In the genomic region with DNA sequence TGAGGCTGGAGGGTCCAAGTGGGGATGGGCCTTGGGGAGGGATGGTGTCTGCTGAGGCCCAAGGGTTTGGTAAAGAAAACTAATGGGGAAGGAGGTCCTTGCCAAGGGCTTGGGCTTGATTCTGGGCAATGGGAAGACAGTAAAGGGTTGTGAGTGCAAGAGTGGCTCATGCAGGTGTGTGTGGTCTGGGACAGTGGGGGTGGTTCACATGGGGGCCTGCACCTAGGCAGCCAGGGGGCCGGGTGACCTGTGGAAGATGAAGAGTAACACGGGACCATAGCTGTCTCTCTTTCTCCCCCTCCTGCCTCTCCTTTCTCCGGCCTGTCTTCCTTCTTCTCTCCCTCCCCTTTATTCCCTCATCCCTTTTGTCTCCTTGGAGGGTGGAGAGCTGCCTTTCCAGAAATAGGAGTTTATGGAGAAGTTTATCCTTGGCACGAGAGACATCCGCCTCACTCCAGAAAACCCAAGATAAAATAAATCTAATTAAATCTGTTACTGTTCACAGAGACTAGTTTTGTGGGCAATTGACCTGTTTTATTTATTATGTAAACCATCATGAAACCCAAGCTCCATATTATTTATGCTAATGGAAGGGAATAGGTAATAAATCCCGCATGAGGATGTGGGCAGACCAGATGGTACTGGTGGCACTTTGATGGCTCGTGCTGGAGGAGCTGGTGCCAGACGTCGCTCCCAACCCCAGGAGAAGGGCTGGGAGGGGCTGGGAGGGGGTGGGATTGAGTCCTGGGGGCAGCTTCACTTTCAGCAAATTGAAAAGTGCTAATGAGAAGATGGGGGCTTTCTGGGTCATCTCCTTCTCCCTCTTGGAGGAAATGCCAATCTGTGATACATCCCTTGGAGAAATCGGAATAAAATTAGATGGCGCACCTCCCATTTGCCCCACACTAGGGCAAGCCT, we compare ENCODE assay signal across 20 cellular contexts.
DNase-seq lines count a peak whose midpoint lies in the region; ATAC-seq and TF ChIP-seq lines count a peak whose summit lies in the region.
"Had no signal": no experiment of that assay in that cellular context is flagged by ENCODE, and none has a peak within 500 bp of the region (broad histone marks: within the 10 kb centered on the region; RNA-seq: fewer than 3 reads in every experiment).

No MANE protein-coding gene starts in this region.

- TF ChIP-seq CTCF in WERI-Rb-1 (IDR thresholded peaks at IDR 0.05; ENCODE audit: low read depth, low read length) (no peak), testis (IDR thresholded peaks at IDR 0.05) (no peak)

- 88 to 91% methylated on average over 11 of the region's 11 CpGs for WGBS in testis, 2 donors

- peak; percentile 49 for DNase-seq in DMS 273 treated with DMSO at 0.1 percent for 48 hours (lab: John Stamatoyannopoulos, UW)
- DNase-seq in NCI-H2029 treated with DMSO at 0.1 percent for 48 hours (lab: John Stamatoyannopoulos, UW): peak; percentile 56
- no peak for DNase-seq in WERI-Rb-1
- peak; percentile 73 for DNase-seq in mesenteric fat pad (ENCODE audit: low spot score)
- DNase-seq in stimulated activated naive CD8-positive, alpha-beta T cell treated with anti-CD3 and anti-CD28 coated beads, Interleukin-15, amount 100 ng/mL, for 72 hours: no peak
- DNase-seq in activated effector memory CD4-positive, alpha-beta T cell treated with Interleukin-2 at 50 U/mL for 16 hours: no peak
- no peak for DNase-seq in testis
- DNase-seq: Caco-2; CD4-positive, alpha-beta memory T cell; DMS153; GOT3; KG1; NCI-H1105 treated with DMSO at 0.1 percent for 48 hours; NCI-H187 treated with DMSO at 0.1 percent for 48 hours; NCI-H82; T-helper 1 cell had no signal

- H3K27me3 ChIP-seq in WERI-Rb-1 (ENCODE audit: insufficient read depth, low read depth, severe bottlenecking) (no peaks in the 10 kb centered on the region), testis (no peaks in the 10 kb centered on the region)
- H3K27me3 ChIP-seq: BLaER1 treated with 17β-estradiol and CSF1 and Interleukin-3, amounts not matched to agents 10 nM and 100 nM; Peyer's patch; SJSA1 had no signal

- H3K27me3 Mint-ChIP-seq in stimulated activated naive CD8-positive, alpha-beta T cell treated with anti-CD3 and anti-CD28 coated beads, Interleukin-15, amount 100 ng/mL, for 72 hours: peaks cover 9% of the 10 kb centered on the region

- H3K9me3 ChIP-seq in WERI-Rb-1 (ENCODE audit: severe bottlenecking) (peaks cover 7% of the 10 kb centered on the region), testis (no peaks in the 10 kb centered on the region)
- H3K9me3 ChIP-seq: Caco-2, Peyer's patch, SJSA1 had no signal

- intact Hi-C loops in testis (cut with DNase I; ENCODE audit: low total_unique reads): no loop called here

- H3K4me1 ChIP-seq in testis: no peaks in the 10 kb centered on the region
- H3K4me1 ChIP-seq: Caco-2, Peyer's patch, SJSA1 had no signal

- no peak overlapping the region for H3K4me3 Mint-ChIP-seq in stimulated activated naive CD8-positive, alpha-beta T cell treated with anti-CD3 and anti-CD28 coated beads, Interleukin-15, amount 100 ng/mL, for 72 hours
- H3K4me3 Mint-ChIP-seq: CD4-positive, alpha-beta memory T cell had no signal

- no peaks in the 10 kb centered on the region for H3K36me3 ChIP-seq in WERI-Rb-1
- H3K36me3 ChIP-seq in testis (ENCODE audit: low read depth, missing control alignments): no peaks in the 10 kb centered on the region
- H3K36me3 ChIP-seq: BLaER1 treated with 17β-estradiol and CSF1 and Interleukin-3, amounts not matched to agents 10 nM and 100 nM; Peyer's patch; SJSA1 had no signal

- no peaks in the 10 kb centered on the region for H3K9me3 Mint-ChIP-seq in stimulated activated naive CD8-positive, alpha-beta T cell treated with anti-CD3 and anti-CD28 coated beads, Interleukin-15, amount 100 ng/mL, for 72 hours

- TF ChIP-seq POLR2A in testis (IDR thresholded peaks at IDR 0.05): no peak

- no peaks in the 10 kb centered on the region for H3K4me1 Mint-ChIP-seq in stimulated activated naive CD8-positive, alpha-beta T cell treated with anti-CD3 and anti-CD28 coated beads, Interleukin-15, amount 100 ng/mL, for 72 hours
- H3K4me1 Mint-ChIP-seq: CD4-positive, alpha-beta memory T cell had no signal

- no peak for ATAC-seq in stimulated activated naive CD8-positive, alpha-beta T cell treated with anti-CD3 and anti-CD28 coated beads, Interleukin-15, amount 100 ng/mL, for 72 hours
- ATAC-seq in GM18870 (IDR thresholded peaks at IDR 0.05; ENCODE audit: unreplicated experiment): no peak

- peak overlapping the region; percentile 80 for H3K27ac ChIP-seq in WERI-Rb-1
- H3K27ac ChIP-seq in testis: no peak overlapping the region
- H3K27ac ChIP-seq: BLaER1 treated with 17β-estradiol and CSF1 and Interleukin-3, amounts not matched to agents 10 nM and 100 nM; Peyer's patch; SJSA1 had no signal

- H3K4me3 ChIP-seq in WERI-Rb-1 (ENCODE audit: low read depth, low read length) (peak overlapping the region; percentile 27), testis (no peak overlapping the region)
- H3K4me3 ChIP-seq: BLaER1 treated with 17β-estradiol and CSF1 and Interleukin-3, amounts not matched to agents 10 nM and 100 nM; Peyer's patch; SJSA1 had no signal

- peak overlapping the region in 1 of 2 donors; percentile 8 for H3K27ac Mint-ChIP-seq in stimulated activated naive CD8-positive, alpha-beta T cell treated with anti-CD3 and anti-CD28 coated beads, Interleukin-15, amount 100 ng/mL, for 72 hours

Comparison
In these comparisons a context has a peak if more than half of its experiments do, and no peak if none do; other contexts are left out.
1. DNase-seq: peak in DMS 273 treated with DMSO at 0.1 percent for 48 hours (single experiment), NCI-H2029 treated with DMSO at 0.1 percent for 48 hours (single experiment) and mesenteric fat pad (single experiment); none in WERI-Rb-1 (single experiment), stimulated activated naive CD8-positive, alpha-beta T cell treated with anti-CD3 and anti-CD28 coated beads, Interleukin-15, amount 100 ng/mL, for 72 hours (0 of 2), activated effector memory CD4-positive, alpha-beta T cell treated with Interleukin-2 at 50 U/mL for 16 hours (single experiment) and testis (single experiment).